9 cellular contexts compared by ENCODE assay signal in the genomic region with DNA sequence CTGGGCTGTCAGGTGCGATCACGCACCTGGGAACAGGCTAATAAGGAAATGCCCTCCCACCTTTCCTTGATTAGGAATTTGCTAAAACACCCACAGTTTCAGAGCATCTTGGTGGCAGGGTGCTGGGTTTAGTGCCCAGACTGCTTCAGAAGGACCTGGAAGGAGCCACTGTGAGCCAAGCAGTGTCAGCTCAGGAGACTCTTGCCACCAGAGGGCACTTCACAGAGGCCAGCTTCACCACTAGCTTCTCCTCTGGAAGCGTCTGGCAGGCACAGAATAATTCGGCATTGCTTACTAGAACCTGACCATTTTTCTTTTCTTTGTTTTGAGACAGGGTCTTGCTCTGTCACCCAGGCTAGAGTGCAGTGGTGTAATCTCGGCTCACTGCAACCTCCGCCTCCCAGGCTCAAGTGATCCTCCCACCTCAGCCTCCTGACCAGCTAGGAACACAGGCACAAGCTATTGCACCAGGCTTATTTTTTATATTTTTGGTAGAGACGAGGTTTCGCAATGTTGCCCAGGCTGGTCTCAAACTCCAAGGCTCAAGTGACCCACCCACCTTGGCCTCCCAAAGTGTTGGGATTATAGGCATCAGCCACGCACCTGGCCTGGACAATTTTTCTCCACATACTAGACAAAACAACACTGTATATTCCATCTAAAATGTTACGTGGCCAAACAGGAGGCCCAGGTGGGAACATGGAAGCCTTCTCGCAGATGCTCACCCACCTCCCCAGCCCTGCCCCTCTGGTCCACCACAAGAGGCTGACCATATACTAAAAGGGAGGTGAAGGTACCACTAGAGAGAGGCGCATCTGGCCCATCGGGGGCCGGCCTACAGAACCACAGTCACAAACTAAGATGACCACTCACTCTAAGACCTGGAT. TPM values are rescaled to one million over a fixed set of nuclear protein-coding genes. Genes with fewer than 3 reads are reported as not detected.
A peak's percentile ranks its signal among the peaks of the same experiment; 100 is the strongest.
DNase-seq lines count a peak whose midpoint lies in the region; ATAC-seq and TF ChIP-seq lines count a peak whose summit lies in the region.
"Had no signal": no experiment of that assay in that cellular context is flagged by ENCODE, and none has a peak within 500 bp of the region (broad histone marks: within the 10 kb centered on the region; RNA-seq: fewer than 3 reads in every experiment).

No MANE protein-coding gene starts in this region.

- H3K27ac Mint-ChIP-seq in activated T-helper 1 cell treated with anti-CD3 and anti-CD28 coated beads, Interleukin-12 subunit alpha, Interleukin-12 subunit beta, Interleukin-2, Interleukin-4 antibody, amounts not matched to agents 30 ng/mL and 10 ng/mL and 1 ng/mL, durations not matched to agents 14 hours and 24 hours and 36 hours, result peak overlapping the region; percentile 34
- H3K27ac Mint-ChIP-seq: T-helper 1 cell treated with Interleukin-12 subunit alpha and Interleukin-12 subunit beta and Interleukin-4 antibody, amounts not matched to agents 30 μg/mL and 1 μg/mL, for 36 hours had no signal

- ATAC-seq in Right ventricle myocardium inferior (peak; percentile 42), left cardiac atrium (peak; percentile 37 to 51), upper lobe of right lung (peak; percentile 70), HG02763 (IDR thresholded peaks at IDR 0.05; ENCODE audit: unreplicated experiment) (no peak)

- no peak overlapping the region for H3K4me3 ChIP-seq in upper lobe of right lung

- H3K9me3 ChIP-seq in upper lobe of right lung, result no peaks in the 10 kb centered on the region

- H3K4me3 Mint-ChIP-seq in activated T-helper 1 cell treated with anti-CD3 and anti-CD28 coated beads, Interleukin-12 subunit alpha, Interleukin-12 subunit beta, Interleukin-2, Interleukin-4 antibody, amounts not matched to agents 30 ng/mL and 10 ng/mL and 1 ng/mL, durations not matched to agents 14 hours and 24 hours and 36 hours, result no peak overlapping the region
- H3K4me3 Mint-ChIP-seq: T-helper 1 cell treated with Interleukin-12 subunit alpha and Interleukin-12 subunit beta and Interleukin-4 antibody, amounts not matched to agents 30 μg/mL and 1 μg/mL, for 36 hours had no signal

- no peaks in the 10 kb centered on the region for H3K27me3 ChIP-seq in upper lobe of right lung

- DNase-seq in Right ventricle myocardium inferior (ENCODE audit: missing footprints) (no peak), cardiac septum (ENCODE audit: low spot score) (no peak), left cardiac atrium (no peak), upper lobe of right lung (no peak), NCI-H446 treated with DMSO at 0.1 percent for 48 hours (lab: John Stamatoyannopoulos, UW) (no peak), ureter (ENCODE audit: low spot score) (no peak)
- no peak for DNase-seq in activated T-helper 1 cell treated with anti-CD3 and anti-CD28 coated beads, Interleukin-12 subunit alpha, Interleukin-12 subunit beta, Interleukin-2, Interleukin-4 antibody, amounts not matched to agents 30 ng/mL and 10 ng/mL and 1 ng/mL, durations not matched to agents 14 hours and 24 hours and 36 hours (ENCODE audit: low spot score)

- no peaks in the 10 kb centered on the region for H3K27me3 Mint-ChIP-seq in activated T-helper 1 cell treated with anti-CD3 and anti-CD28 coated beads, Interleukin-12 subunit alpha, Interleukin-12 subunit beta, Interleukin-2, Interleukin-4 antibody, amounts not matched to agents 30 ng/mL and 10 ng/mL and 1 ng/mL, durations not matched to agents 14 hours and 24 hours and 36 hours (ENCODE audit: insufficient read depth)

- H3K36me3 ChIP-seq in upper lobe of right lung, result peaks cover 97% of the 10 kb centered on the region

- peaks cover 34% of the 10 kb centered on the region for H3K4me1 Mint-ChIP-seq in activated T-helper 1 cell treated with anti-CD3 and anti-CD28 coated beads, Interleukin-12 subunit alpha, Interleukin-12 subunit beta, Interleukin-2, Interleukin-4 antibody, amounts not matched to agents 30 ng/mL and 10 ng/mL and 1 ng/mL, durations not matched to agents 14 hours and 24 hours and 36 hours (ENCODE audit: low read depth)

- intact Hi-C loops in Right ventricle myocardium inferior (cut with DNase I), result no loop called here
- intact Hi-C loops in cardiac septum (cut with DNase I), result no loop called here
- intact Hi-C loops in activated T-helper 1 cell treated with anti-CD3 and anti-CD28 coated beads, Interleukin-12 subunit alpha, Interleukin-12 subunit beta, Interleukin-2, Interleukin-4 antibody, amounts not matched to agents 30 ng/mL and 10 ng/mL and 1 ng/mL, durations not matched to agents 14 hours and 24 hours and 36 hours (cut with micrococcal nuclease), result no loop called here
- intact Hi-C loops in left cardiac atrium (cut with DNase I), result no loop called here
- intact Hi-C loops in upper lobe of right lung (cut with DNase I), result no loop called here

- H3K4me1 ChIP-seq in upper lobe of right lung, result no peaks in the 10 kb centered on the region

- H3K36me3 Mint-ChIP-seq in activated T-helper 1 cell treated with anti-CD3 and anti-CD28 coated beads, Interleukin-12 subunit alpha, Interleukin-12 subunit beta, Interleukin-2, Interleukin-4 antibody, amounts not matched to agents 30 ng/mL and 10 ng/mL and 1 ng/mL, durations not matched to agents 14 hours and 24 hours and 36 hours (ENCODE audit: low read depth), result peaks cover 71% of the 10 kb centered on the region

- peak; percentile 39 for TF ChIP-seq CTCF in upper lobe of right lung (IDR thresholded peaks at IDR 0.05)

- no peaks in the 10 kb centered on the region for H3K9me3 Mint-ChIP-seq in activated T-helper 1 cell treated with anti-CD3 and anti-CD28 coated beads, Interleukin-12 subunit alpha, Interleukin-12 subunit beta, Interleukin-2, Interleukin-4 antibody, amounts not matched to agents 30 ng/mL and 10 ng/mL and 1 ng/mL, durations not matched to agents 14 hours and 24 hours and 36 hours
- H3K9me3 Mint-ChIP-seq: T-helper 1 cell treated with Interleukin-12 subunit alpha and Interleukin-12 subunit beta and Interleukin-4 antibody, amounts not matched to agents 30 μg/mL and 1 μg/mL, for 36 hours had no signal

- no peak overlapping the region for H3K27ac ChIP-seq in upper lobe of right lung

RNA-seq across cellular contexts. Expression of gene NOP14, which starts 14.1 kb away (rescaled TPM):
- 18.3 TPM for total RNA-seq in Right ventricle myocardium inferior
- 16.1 TPM for total RNA-seq in cardiac septum
- total RNA-seq in activated T-helper 1 cell treated with anti-CD3 and anti-CD28 coated beads, Interleukin-12 subunit alpha, Interleukin-12 subunit beta, Interleukin-2, Interleukin-4 antibody, amounts not matched to agents 30 ng/mL and 10 ng/mL and 1 ng/mL, durations not matched to agents 14 hours and 24 hours and 36 hours, result 140 and 142 TPM in 2 replicates
- total RNA-seq in left cardiac atrium, result 10 to 100 TPM; 14.4 to 22.9 TPM
- total RNA-seq in upper lobe of right lung, result 21.4 TPM
- total RNA-seq in ureter, result 43.0 TPM

RNA-seq across cellular contexts. Expression of gene GRK4, which starts 14.2 kb away (rescaled TPM):
- total RNA-seq in Right ventricle myocardium inferior (7.7 TPM), cardiac septum (13.5 TPM), left cardiac atrium (10 to 100 TPM in 1 of 2 donors, 1 to 10 TPM in 1; 8.5 to 11.5 TPM), upper lobe of right lung (8.0 TPM), ureter (4.3 TPM)
- 4.4 and 4.5 TPM in 2 replicates for total RNA-seq in activated T-helper 1 cell treated with anti-CD3 and anti-CD28 coated beads, Interleukin-12 subunit alpha, Interleukin-12 subunit beta, Interleukin-2, Interleukin-4 antibody, amounts not matched to agents 30 ng/mL and 10 ng/mL and 1 ng/mL, durations not matched to agents 14 hours and 24 hours and 36 hours
